Comparison of ENCODE assay signal across 18 cellular contexts in the genomic region with DNA sequence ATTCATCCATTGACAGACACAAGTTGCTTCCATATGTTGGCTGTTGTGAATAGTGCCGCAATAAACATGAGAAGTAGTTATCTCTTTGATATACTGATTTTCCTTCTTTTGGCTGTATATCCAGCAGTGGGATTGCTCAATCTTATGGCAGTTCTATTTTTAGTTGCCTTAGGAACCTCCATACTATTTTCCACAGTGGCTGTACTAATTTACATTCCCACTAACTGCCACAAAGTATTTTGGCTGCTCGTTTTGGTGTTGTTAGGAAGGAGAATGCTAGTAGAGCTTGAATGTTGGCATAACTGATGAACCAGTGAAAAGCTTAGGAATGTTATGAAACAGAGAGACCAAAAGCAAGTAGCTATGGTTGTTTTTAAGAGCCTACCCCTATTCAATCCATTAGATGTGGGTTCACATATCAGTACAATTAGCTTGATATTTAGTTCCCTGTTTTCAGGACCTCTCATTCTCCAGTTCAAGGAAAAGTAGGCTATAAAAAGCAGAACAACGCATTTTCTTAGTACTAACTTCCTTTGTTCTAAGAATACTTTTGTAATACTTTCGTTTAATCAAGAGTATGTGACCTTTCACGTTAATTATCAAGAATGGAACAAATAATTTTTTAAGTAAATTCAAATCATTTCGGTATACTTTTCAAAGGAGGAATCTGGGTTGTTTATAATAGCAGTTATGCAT.
DNase-seq lines count a peak whose midpoint lies in the region; ATAC-seq, FAIRE-seq and TF ChIP-seq lines count a peak whose summit lies in the region.
"Had no signal": no experiment of that assay in that cellular context is flagged by ENCODE, and none has a peak within 500 bp of the region (broad histone marks: within the 10 kb centered on the region; RNA-seq: fewer than 3 reads in every experiment).

No MANE protein-coding gene starts in this region.

- intact Hi-C loops in K562 (cut with micrococcal nuclease): no loop called here

- no peaks in the 10 kb centered on the region for H3K36me3 ChIP-seq in K562 (ENCODE audit: control insufficient read depth, insufficient read depth, low read length)
- no peaks in the 10 kb centered on the region for H3K36me3 ChIP-seq in Peyer's patch
- H3K36me3 ChIP-seq: adrenal gland had no signal

- H3K9ac ChIP-seq in K562 (ENCODE audit: insufficient read depth in 1 of 2, low read depth in 2 of 2, low read length in 2 of 2): no peak overlapping the region

- no peaks in the 10 kb centered on the region for H3K9me1 ChIP-seq in K562 (ENCODE audit: control insufficient read depth, insufficient read depth, low read length)

- DNase-seq in GM04503 (ENCODE audit: low read depth) (peak; percentile 67), NB4 (ENCODE audit: low read depth) (peak; percentile 19), K562 (ENCODE audit: extremely low read depth in 1 of 4, low spot score in 3 of 4) (no peak), myocyte (ENCODE audit: low read depth) (peak; percentile 11), Peyer's patch (no peak), DMS153 (lab: John Stamatoyannopoulos, UW) (no peak), NCI-H1048 (lab: John Stamatoyannopoulos, UW) (no peak), NCI-H1694 (lab: John Stamatoyannopoulos, UW) (no peak)
- DNase-seq: activated CD4-positive, alpha-beta T cell treated with anti-CD3 and anti-CD28 coated beads, Interleukin-2, amount 50 U/mL, for 4 hours; activated T-cell treated with anti-CD3 and anti-CD28 coated beads, Interleukin-2, amount 50 U/mL, for 72 hours; adrenal gland; CD8-positive, alpha-beta T cell; cortex of kidney; erythroblast; hypothalamus; NCI-H2081 treated with DMSO at 0.1 percent for 48 hours; NCI-H748 treated with DMSO at 0.1 percent for 48 hours; T1000 had no signal

- H3K4me3 ChIP-seq in NB4 (ENCODE audit: low read depth, low read length) (no peak overlapping the region), K562 (no peak overlapping the region), Peyer's patch (no peak overlapping the region)
- H3K4me3 ChIP-seq: adrenal gland had no signal

- H4K20me1 ChIP-seq in K562 (replicated peaks; ENCODE audit: control insufficient read depth, insufficient read depth, low read length): no peaks in the 10 kb centered on the region

- in situ Hi-C loops in K562 (cut with MboI): no loop called here

- TF ChIP-seq CTCF in NB4 (IDR thresholded peaks at IDR 0.05; ENCODE audit: low read depth, low read length): no peak
- TF ChIP-seq CTCF in K562 (IDR thresholded peaks at IDR 0.05 in 2 of 3, conservative IDR thresholded peaks at IDR 0.05 in 1 of 3; ENCODE audit: insufficient read depth in 2 of 3, low read depth in 1 of 3, low read length in 3 of 3): no peak
- TF ChIP-seq CTCF in Peyer's patch (IDR thresholded peaks at IDR 0.05): no peak

- no peak overlapping the region for H3K4me2 ChIP-seq in K562 (ENCODE audit: insufficient read depth, low read length)

- no peak overlapping the region; the same call in 1 of the 2 replicates for H2AFZ ChIP-seq in K562 (ENCODE audit: low read depth, low read length)

- TF ChIP-seq EP300 in K562 (IDR thresholded peaks at IDR 0.05; ENCODE audit: low read length): no peak

- no peak for FAIRE-seq in K562 (lab: Jason Lieb, UNC)

- H3K4me1 ChIP-seq in K562 (replicated peaks in 1 of 2; ENCODE audit: control insufficient read depth in 2 of 2, insufficient read depth in 2 of 2, low read length in 2 of 2): peaks cover 0 to 12% of the 10 kb centered on the region in 2 experiments; a peak in 2 of 5 replicates
- no peaks in the 10 kb centered on the region for H3K4me1 ChIP-seq in Peyer's patch
- H3K4me1 ChIP-seq: adrenal gland had no signal

- WGBS in K562 (ENCODE audit: insufficient coverage, low coverage, missing lambda C conversion rate): 3% methylated on average over 5 of the region's 6 CpGs

- no peaks in the 10 kb centered on the region for H3K79me2 ChIP-seq in K562 (ENCODE audit: control insufficient read depth, insufficient read depth, low read length)

- ATAC-seq in K562: no peak
- ATAC-seq: activated T-cell treated with anti-CD3 and anti-CD28 coated beads, Interleukin-2, amount 50 U/mL, for 72 hours; CD8-positive, alpha-beta T cell had no signal

- CTCF ChIA-PET in K562 (lab: Yijun Ruan, JAX; ENCODE audit: low intra/inter-chr PET ratio): no interaction called here

- TF ChIP-seq POLR2A in NB4 (IDR thresholded peaks at IDR 0.05; ENCODE audit: extremely low read depth, insufficient read length) (no peak), K562 (conservative IDR thresholded peaks at IDR 0.05) (no peak), Peyer's patch (IDR thresholded peaks at IDR 0.05) (no peak)

- TF ChIP-seq RAD21 in K562 (CRISPR knock-in tag; conservative IDR thresholded peaks at IDR 0.05 in 1 of 2, IDR thresholded peaks at IDR 0.05 in 1 of 2): no peak

- H3K27ac ChIP-seq in K562 (ENCODE audit: extremely low read depth, low read depth, low read length): no peak overlapping the region
- no peak overlapping the region for H3K27ac ChIP-seq in Peyer's patch

- H3K9me3 ChIP-seq in K562 (replicated peaks; ENCODE audit: control insufficient read depth, insufficient read depth, low read depth, low read length) (no peaks in the 10 kb centered on the region), Peyer's patch (no peaks in the 10 kb centered on the region)
- H3K9me3 ChIP-seq: adrenal gland had no signal

- H3K27me3 ChIP-seq in K562 (ENCODE audit: control insufficient read depth in 2 of 2, insufficient read depth in 2 of 2, low read length in 2 of 2): no peaks in the 10 kb centered on the region
- no peaks in the 10 kb centered on the region for H3K27me3 ChIP-seq in Peyer's patch
- H3K27me3 ChIP-seq: adrenal gland had no signal

- BruUV-seq in K562 (replicated peaks; lab: Mats Ljungman, UMichigan): no TSS peak

- POLR2A ChIA-PET in K562 (lab: Yijun Ruan, JAX): no interaction called here

TF ChIP-seq in K562, 482 proteins besides CTCF, POLR2A, EP300 and RAD21:
- TF ChIP-seq ZNF232 (CRISPR knock-in tag; IDR thresholded peaks at IDR 0.05) (no peak), CEBPB (tag; IDR thresholded peaks at IDR 0.05) (no peak), MEF2D (tag; conservative IDR thresholded peaks at IDR 0.05; ENCODE audit: low read depth) (peak; percentile 57; the same call in 1 of the 2 replicates), ZNF57 (CRISPR knock-in tag; IDR thresholded peaks at IDR 0.05) (no peak), CEBPG (CRISPR knock-in tag; IDR thresholded peaks at IDR 0.05) (no peak), CEBPG (tag; conservative IDR thresholded peaks at IDR 0.05 in 1 of 2, IDR thresholded peaks at IDR 0.05 in 1 of 2) (0 out of 4 replicates have a peak, but pooled peaks have one; percentile 36 to 49)

Comparison
In these comparisons a context has a peak if more than half of its experiments do, and no peak if none do; other contexts are left out.
1. DNase-seq: peak in GM04503 (single experiment), NB4 (single experiment) and myocyte (single experiment); none in K562 (0 of 4), Peyer's patch (0 of 3), DMS153 (single experiment), NCI-H1048 (single experiment) and NCI-H1694 (single experiment).